In genomic region chr9:80811662-80812061, GRCh38 we compare ENCODE assay signal across 25 cellular contexts.
"Had no signal": no experiment of that assay in that cellular context is flagged by ENCODE, and none has a peak within 500 bp of the region (broad histone marks: within the 10 kb centered on the region; RNA-seq: fewer than 3 reads in every experiment).

No MANE protein-coding gene starts in this region.

- DNase-seq: cerebellar nuclear complex; dorsolateral prefrontal cortex; effector CD4-positive, alpha-beta T cell; immature natural killer cell; islet precursor cell; kidney glomerular epithelial cell; left colon; left ventricle myocardium superior; lower lobe of right lung; naive B cell; nucleus accumbens; stimulated activated CD4-positive, alpha-beta T cell treated with anti-CD3 and anti-CD28 coated beads, Interleukin-2, amount 100 ng/mL, for 24 hours; stimulated activated CD4-positive, alpha-beta T cell treated with anti-CD3 and anti-CD28 coated beads, Interleukin-4, amount 100 ng/mL, for 24 hours; upper lobe of left lung had no signal

- H3K27me3 ChIP-seq: dorsolateral prefrontal cortex, right atrium auricular region, tibial nerve, upper lobe of left lung had no signal

- H3K4me1 ChIP-seq: lower lobe of right lung, prostate gland, right atrium auricular region, tibial nerve, upper lobe of left lung had no signal

- H3K4me2 ChIP-seq: smooth muscle cell had no signal

- H3K36me3 ChIP-seq: lower lobe of right lung, prostate gland, right atrium auricular region, thoracic aorta, tibial nerve, upper lobe of left lung had no signal

- H3K9me3 ChIP-seq: lower lobe of right lung, prostate gland, right atrium auricular region, thoracic aorta, tibial nerve, upper lobe of left lung had no signal

- H3K27ac ChIP-seq: dorsolateral prefrontal cortex, lower lobe of right lung, prostate gland, right atrium auricular region, thoracic aorta, tibial nerve, upper lobe of left lung had no signal

- FAIRE-seq: colon, frontal cortex, urothelium cell line had no signal

- ATAC-seq: left colon; left ventricle myocardium superior; lower lobe of right lung; natural killer cell treated with Interleukin-12 subunit alpha and Interleukin-12 subunit beta and Interleukin-15 and Interleukin-18, amount 100 ng/mL, for 72 hours; sciatic nerve; stimulated activated effector memory CD8-positive, alpha-beta T cell treated with anti-CD3 and anti-CD28 coated beads, Interleukin-12 subunit alpha, Interleukin-12 subunit beta, amount 100 ng/mL, for 72 hours had no signal

- H3K4me3 ChIP-seq: dorsolateral prefrontal cortex, lower lobe of right lung, prostate gland, right atrium auricular region, smooth muscle cell, thoracic aorta, tibial nerve, upper lobe of left lung had no signal
